16 cellular contexts compared by ENCODE assay signal in the genomic region with DNA sequence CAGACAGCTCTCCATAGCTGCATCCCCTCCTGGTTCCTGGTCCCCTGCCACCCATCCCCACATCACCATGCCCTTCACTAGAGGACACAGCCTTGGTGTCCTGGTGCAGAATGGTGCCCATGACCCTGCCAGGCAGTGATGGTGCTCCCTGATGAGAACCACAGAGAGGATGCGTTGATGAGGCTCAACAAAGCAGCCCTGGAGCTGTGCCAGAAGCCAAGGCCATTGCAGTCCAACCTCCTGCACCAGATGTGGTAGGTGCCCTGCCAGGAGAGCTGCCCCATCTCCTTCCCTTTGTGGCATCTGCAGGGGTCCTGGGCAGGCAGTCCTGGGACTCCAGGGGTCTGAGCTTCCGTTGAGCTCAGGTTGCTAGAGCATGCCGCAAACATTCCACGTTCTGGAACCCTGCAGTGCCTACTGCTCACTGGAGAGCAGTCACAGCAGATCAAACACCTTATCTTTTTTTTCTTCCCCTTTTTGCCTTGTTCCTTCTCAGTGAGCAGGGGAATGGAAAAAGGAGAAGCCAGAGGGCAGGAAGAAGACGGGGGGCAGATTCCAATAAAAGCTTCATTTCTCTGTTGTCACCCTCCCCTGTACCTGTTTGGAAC.
A peak's percentile ranks its signal among the peaks of the same experiment; 100 is the strongest.
DNase-seq lines count a peak whose midpoint lies in the region; ATAC-seq and TF ChIP-seq lines count a peak whose summit lies in the region.
"Had no signal": no experiment of that assay in that cellular context is flagged by ENCODE, and none has a peak within 500 bp of the region (broad histone marks: within the 10 kb centered on the region; RNA-seq: fewer than 3 reads in every experiment).

No MANE protein-coding gene starts in this region.

- peak; percentile 37 for DNase-seq in GDM1 (lab: John Stamatoyannopoulos, UW)
- DNase-seq in SKM-1 treated with dmso at 0.1 percent for 144 hours (lab: John Stamatoyannopoulos, UW; ENCODE audit: unreplicated experiment): peak; percentile 61
- peak; percentile 49 for DNase-seq in left kidney (ENCODE audit: low read depth, low spot score)
- DNase-seq: BE2C; H9; NCI-H1105 treated with DMSO at 0.1 percent for 48 hours; NCI-H187 treated with DMSO at 0.1 percent for 48 hours; NCI-H524; NK-92 treated with Interleukin-12 subunit alpha and Interleukin-12 subunit beta, amount 100 ng/mL, for 24 hours had no signal

- peak; percentile 19; the same call in 1 of the 2 replicates for TF ChIP-seq RAD21 in Ishikawa (IDR thresholded peaks at IDR 0.05; ENCODE audit: low read depth)

- peaks cover 45% of the 10 kb centered on the region for H3K27me3 Mint-ChIP-seq in stimulated activated memory B cell treated with anti-CD40 and anti-IgM and Interleukin-4, amounts not matched to agents 10 μg/mL and 1 μg/mL and 100 μg/mL, for 72 hours

- no peak overlapping the region for H3K27ac Mint-ChIP-seq in stimulated activated memory B cell treated with anti-CD40 and anti-IgM and Interleukin-4, amounts not matched to agents 10 μg/mL and 1 μg/mL and 100 μg/mL, for 72 hours

- TF ChIP-seq EP300 in Ishikawa (IDR thresholded peaks at IDR 0.05; ENCODE audit: borderline replicate concordance): peak; percentile 91

- H3K4me1 Mint-ChIP-seq in stimulated activated memory B cell treated with anti-CD40 and anti-IgM and Interleukin-4, amounts not matched to agents 10 μg/mL and 1 μg/mL and 100 μg/mL, for 72 hours: no peaks in the 10 kb centered on the region
- H3K4me1 Mint-ChIP-seq: IgD-negative memory B cell had no signal

- H3K9me3 Mint-ChIP-seq in stimulated activated memory B cell treated with anti-CD40 and anti-IgM and Interleukin-4, amounts not matched to agents 10 μg/mL and 1 μg/mL and 100 μg/mL, for 72 hours: no peaks in the 10 kb centered on the region
- H3K9me3 Mint-ChIP-seq: H9, IgD-negative memory B cell had no signal

- H3K4me3 Mint-ChIP-seq in stimulated activated memory B cell treated with anti-CD40 and anti-IgM and Interleukin-4, amounts not matched to agents 10 μg/mL and 1 μg/mL and 100 μg/mL, for 72 hours: no peak overlapping the region
- H3K4me3 Mint-ChIP-seq: H9, IgD-negative memory B cell had no signal

- H3K36me3 Mint-ChIP-seq in stimulated activated memory B cell treated with anti-CD40 and anti-IgM and Interleukin-4, amounts not matched to agents 10 μg/mL and 1 μg/mL and 100 μg/mL, for 72 hours: no peaks in the 10 kb centered on the region
- H3K36me3 Mint-ChIP-seq: IgD-negative memory B cell had no signal

- ATAC-seq in GM21723 (IDR thresholded peaks at IDR 0.05; ENCODE audit: unreplicated experiment) (no peak), HG03159 (IDR thresholded peaks at IDR 0.05; ENCODE audit: unreplicated experiment) (no peak)
- ATAC-seq in stimulated activated memory B cell treated with anti-CD40 and anti-IgM and Interleukin-4, amounts not matched to agents 10 μg/mL and 1 μg/mL and 100 μg/mL, for 72 hours: no peak
- ATAC-seq: Right ventricle myocardium inferior, SK-N-SH treated with all-trans-retinoic acid at 6 μM for 48 hours had no signal

TF ChIP-seq in Ishikawa, 13 proteins besides CTCF, POLR2A, EP300 and RAD21:
- TF ChIP-seq TCF12 (IDR thresholded peaks at IDR 0.05; ENCODE audit: low read depth) (peak; percentile 89), YY1 (IDR thresholded peaks at IDR 0.05; ENCODE audit: low read depth) (peak; percentile 51; the same call in 1 of the 2 replicates), CREB1 (IDR thresholded peaks at IDR 0.05; ENCODE audit: low read depth) (no peak), ZBTB7A (IDR thresholded peaks at IDR 0.05; ENCODE audit: low read depth) (peak; percentile 79; the same call in 1 of the 2 replicates), FOXM1 (IDR thresholded peaks at IDR 0.05; ENCODE audit: borderline replicate concordance, low read depth) (peak; percentile 55; the same call in 1 of the 2 replicates), TEAD4 (IDR thresholded peaks at IDR 0.05) (peak; percentile 92), NFIC (IDR thresholded peaks at IDR 0.05) (peak; percentile 84)
- TF ChIP-seq, protein P1, sequence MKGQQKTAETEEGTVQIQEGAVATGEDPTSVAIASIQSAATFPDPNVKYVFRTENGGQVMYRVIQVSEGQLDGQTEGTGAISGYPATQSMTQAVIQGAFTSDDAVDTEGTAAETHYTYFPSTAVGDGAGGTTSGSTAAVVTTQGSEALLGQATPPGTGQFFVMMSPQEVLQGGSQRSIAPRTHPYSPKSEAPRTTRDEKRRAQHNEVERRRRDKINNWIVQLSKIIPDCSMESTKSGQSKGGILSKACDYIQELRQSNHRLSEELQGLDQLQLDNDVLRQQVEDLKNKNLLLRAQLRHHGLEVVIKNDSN (IDR thresholded peaks at IDR 0.05): no peak
- TF ChIP-seq, protein P2, sequence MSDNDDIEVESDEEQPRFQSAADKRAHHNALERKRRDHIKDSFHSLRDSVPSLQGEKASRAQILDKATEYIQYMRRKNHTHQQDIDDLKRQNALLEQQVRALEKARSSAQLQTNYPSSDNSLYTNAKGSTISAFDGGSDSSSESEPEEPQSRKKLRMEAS (IDR thresholded peaks at IDR 0.05): peak; percentile 33; the same call in 1 of the 2 replicates
